Comparison of ENCODE assay signal across 27 cellular contexts in the genomic region with DNA sequence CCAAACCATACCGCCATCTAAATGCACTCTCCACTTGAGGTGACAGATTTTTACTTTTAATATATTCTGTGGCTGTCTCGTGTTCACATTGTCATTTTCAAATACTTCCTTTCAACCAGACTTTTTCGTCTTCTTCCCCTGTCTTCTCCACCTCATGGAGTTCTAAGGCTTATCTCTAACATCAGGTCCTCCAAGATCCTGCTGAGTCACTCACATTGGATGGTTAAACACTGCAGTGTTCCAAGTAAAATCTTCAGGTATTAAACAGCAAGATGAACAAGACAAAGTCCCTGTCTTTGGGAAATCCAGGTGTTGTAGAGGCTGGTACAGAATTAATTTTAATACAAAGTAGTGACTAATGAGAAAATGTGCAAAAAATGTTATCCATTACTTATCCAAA.
"Had no signal": no experiment of that assay in that cellular context is flagged by ENCODE, and none has a peak within 500 bp of the region (broad histone marks: within the 10 kb centered on the region; RNA-seq: fewer than 3 reads in every experiment).

No MANE protein-coding gene starts in this region.

- DNase-seq: stimulated activated CD4-positive, alpha-beta T cell treated with anti-CD3 and anti-CD28 coated beads, Interleukin-2, amount 100 ng/mL, for 48 hours; stimulated activated CD4-positive, alpha-beta T cell treated with anti-CD3 and anti-CD28 coated beads, Interleukin-4, amount 100 ng/mL, for 1 hour; stimulated activated CD4-positive, alpha-beta T cell treated with anti-CD3 and anti-CD28 coated beads, Interleukin-4, amount 100 ng/mL, for 24 hours; stimulated activated CD4-positive, alpha-beta T cell treated with anti-CD3 and anti-CD28 coated beads, Interleukin-4, amount 100 ng/mL, for 4 hours; stimulated activated CD8-positive, alpha-beta memory T cell treated with anti-CD3 and anti-CD28 coated beads, Interleukin-4, amount 100 ng/mL, for 48 hours; stimulated activated naive B cell treated with anti-CD40 and anti-IgM and Interleukin-4, amounts not matched to agents 10 μg/mL and 1 μg/mL and 100 μg/mL, for 72 hours; stimulated activated naive CD4-positive, alpha-beta T cell; stimulated activated naive CD4-positive, alpha-beta T cell treated with Interleukin-2 at 50 U/mL for 16 hours; stimulated activated naive CD8-positive, alpha-beta T cell treated with anti-CD3 and anti-CD28 coated beads, Interleukin-15, amount 100 ng/mL, for 72 hours; stimulated activated naive CD8-positive, alpha-beta T cell treated with anti-CD3 and anti-CD28 coated beads, Interleukin-15, Interleukin-2, amounts not matched to agents 100 U/mL and 50 U/mL, for 24 hours; stomach; substantia nigra; testis; thyroid gland; tibial artery; transverse colon; trophoblast cell; upper lobe of left lung; upper lobe of right lung; uterus had no signal

- ATAC-seq: stimulated activated effector memory CD8-positive, alpha-beta T cell treated with anti-CD3 and anti-CD28 coated beads, Interleukin-12 subunit alpha, Interleukin-12 subunit beta, amount 100 ng/mL, for 72 hours; stimulated activated memory B cell treated with anti-CD40 and anti-IgM and Interleukin-4, amounts not matched to agents 10 μg/mL and 1 μg/mL and 100 μg/mL, for 72 hours; stimulated activated naive B cell treated with anti-CD40 and anti-IgM and Interleukin-4, amounts not matched to agents 10 μg/mL and 1 μg/mL and 100 μg/mL, for 72 hours; stimulated activated naive CD8-positive, alpha-beta T cell treated with anti-CD3 and anti-CD28 coated beads, Interleukin-15, amount 100 ng/mL, for 72 hours; stimulated activated naive CD8-positive, alpha-beta T cell treated with anti-CD3 and anti-CD28 coated beads, Interleukin-15, Interleukin-2, amounts not matched to agents 100 U/mL and 50 U/mL, for 24 hours; upper lobe of right lung had no signal

- FAIRE-seq: urothelium cell line had no signal

- H3K9me3 ChIP-seq: suprapubic skin, testis, thoracic aorta, thyroid gland, tibial artery, tibial nerve, transverse colon, upper lobe of left lung, upper lobe of right lung, uterus, vagina had no signal

- H3K27me3 ChIP-seq: stomach, suprapubic skin, testis, thyroid gland, tibial artery, tibial nerve, transverse colon, upper lobe of left lung, upper lobe of right lung, uterus, vagina had no signal

- H3K27ac ChIP-seq: stomach, suprapubic skin, testis, thoracic aorta, thyroid gland, tibial artery, tibial nerve, transverse colon, upper lobe of left lung, upper lobe of right lung, uterus, vagina had no signal

- H3K36me3 ChIP-seq: stomach, suprapubic skin, thoracic aorta, thyroid gland, tibial artery, tibial nerve, transverse colon, upper lobe of left lung, upper lobe of right lung, uterus, vagina had no signal

- H3K4me1 ChIP-seq: stomach, suprapubic skin, testis, thyroid gland, tibial artery, tibial nerve, transverse colon, upper lobe of left lung, upper lobe of right lung, uterus, vagina had no signal

- H3K4me3 ChIP-seq: stomach, suprapubic skin, testis, thoracic aorta, thyroid gland, tibial artery, tibial nerve, transverse colon, upper lobe of left lung, upper lobe of right lung, uterus, vagina had no signal
